In genomic region chr12:57864382-57864781, GRCh38 we compare ENCODE assay signal across 8 cellular contexts. TPM values are rescaled to one million over a fixed set of nuclear protein-coding genes. Genes with fewer than 3 reads are reported as not detected.
DNase-seq lines count a peak whose midpoint lies in the region; ATAC-seq and TF ChIP-seq lines count a peak whose summit lies in the region.

No MANE protein-coding gene starts in this region.

- H3K27me3 Mint-ChIP-seq in activated T-cell treated with anti-CD3 and anti-CD28 coated beads, Interleukin-2, amount 50 U/mL, for 4 hours (ENCODE audit: low read depth) = peaks cover 5% of the 10 kb centered on the region

- 32 to 58% (median 40%) methylated on average over 4 to 5 of the region's 5 CpGs for WGBS in adrenal gland, 4 donors

- no peaks in the 10 kb centered on the region for H3K9me3 ChIP-seq in adrenal gland (replicated peaks in 1 of 3)
- no peaks in the 10 kb centered on the region for H3K9me3 ChIP-seq in upper lobe of right lung

- TF ChIP-seq POLR2A in adrenal gland (IDR thresholded peaks at IDR 0.05) = no peak

- TF ChIP-seq CTCF in adrenal gland (IDR thresholded peaks at IDR 0.05) = no peak
- no peak for TF ChIP-seq CTCF in upper lobe of right lung (IDR thresholded peaks at IDR 0.05)

- no peak for DNase-seq in activated T-cell treated with anti-CD3 and anti-CD28 coated beads, Interleukin-2, amount 50 U/mL, for 4 hours
- DNase-seq in activated T-cell treated with anti-CD3 and anti-CD28 coated beads, Interleukin-2, amount 50 U/mL, for 48 hours = no peak
- DNase-seq in adrenal gland = peak in 1 of 7 donors; percentile 45
- DNase-seq in left kidney (ENCODE audit: low read depth, low spot score) = peak; percentile 63
- DNase-seq in upper lobe of right lung = no peak
- no peak for DNase-seq in NOMO-1 treated with dmso at 0.1 percent for 144 hours (lab: John Stamatoyannopoulos, UW; ENCODE audit: unreplicated experiment)
- DNase-seq in NCI-H526 treated with DMSO at 0.1 percent for 48 hours (lab: John Stamatoyannopoulos, UW) = no peak

- H3K36me3 ChIP-seq in adrenal gland (replicated peaks in 1 of 2) (no peaks in the 10 kb centered on the region), upper lobe of right lung (no peaks in the 10 kb centered on the region)

- no peak for ATAC-seq in activated T-cell treated with anti-CD3 and anti-CD28 coated beads, Interleukin-2, amount 50 U/mL, for 4 hours
- ATAC-seq in upper lobe of right lung = no peak
- ATAC-seq in HG03469 (IDR thresholded peaks at IDR 0.05; ENCODE audit: unreplicated experiment) = no peak

- H3K4me1 ChIP-seq in adrenal gland (replicated peaks in 1 of 2) (peaks cover 13 to 17% of the 10 kb centered on the region in 2 donors), upper lobe of right lung (peaks cover 14% of the 10 kb centered on the region)

- no peaks in the 10 kb centered on the region for H3K9me3 Mint-ChIP-seq in activated T-cell treated with anti-CD3 and anti-CD28 coated beads, Interleukin-2, amount 50 U/mL, for 4 hours

- no peaks in the 10 kb centered on the region for H3K36me3 Mint-ChIP-seq in activated T-cell treated with anti-CD3 and anti-CD28 coated beads, Interleukin-2, amount 50 U/mL, for 4 hours (ENCODE audit: insufficient read depth)

- H3K4me3 Mint-ChIP-seq in activated T-cell treated with anti-CD3 and anti-CD28 coated beads, Interleukin-2, amount 50 U/mL, for 4 hours = peak overlapping the region; percentile 49

- H3K4me3 ChIP-seq in adrenal gland (peak overlapping the region in 2 of 4 donors; percentile 39 to 57), upper lobe of right lung (peak overlapping the region; percentile 59)

- intact Hi-C loops in adrenal gland (cut with DNase I) = no loop called here
- intact Hi-C loops in upper lobe of right lung (cut with DNase I) = no loop called here

- H3K4me1 Mint-ChIP-seq in activated T-cell treated with anti-CD3 and anti-CD28 coated beads, Interleukin-2, amount 50 U/mL, for 4 hours (ENCODE audit: low read depth) = peaks cover 3% of the 10 kb centered on the region

- peak overlapping the region; percentile 91 to 97 (median 93) for H3K27ac ChIP-seq in adrenal gland
- peak overlapping the region; percentile 93 for H3K27ac ChIP-seq in upper lobe of right lung

- no peaks in the 10 kb centered on the region for H3K27me3 ChIP-seq in adrenal gland
- H3K27me3 ChIP-seq in upper lobe of right lung = no peaks in the 10 kb centered on the region

RNA-seq across cellular contexts. Expression of gene CTDSP2, which starts 17.9 kb away (rescaled TPM):
- 10 to 100 TPM; 30.9 to 41.7 (median 35.3) TPM for total RNA-seq in activated T-cell treated with anti-CD3 and anti-CD28 coated beads, Interleukin-2, amount 50 U/mL, for 4 hours
- total RNA-seq in adrenal gland (100 to 1,000 TPM in 7 of 8 donors, 10 to 100 TPM in 1; 94.7 to 275 (median 252) TPM), upper lobe of right lung (217 TPM)
- polyA plus RNA-seq in adrenal gland = 10 to 100 TPM; 42.9 to 89.6 (median 51.3) TPM

RNA-seq across cellular contexts. Expression of gene AVIL, which starts 45.8 kb away (rescaled TPM):
- under 1 TPM; 0.16 to 0.86 (median 0.24) TPM for total RNA-seq in activated T-cell treated with anti-CD3 and anti-CD28 coated beads, Interleukin-2, amount 50 U/mL, for 4 hours
- total RNA-seq in adrenal gland (1 to 10 TPM; 1.5 to 9.0 (median 3.9) TPM), upper lobe of right lung (11.3 TPM)
- 10 to 100 TPM in 2 of 3 donors, 1 to 10 TPM in 1; 5.0 to 32.6 (median 27.9) TPM for polyA plus RNA-seq in adrenal gland
